Comparison of ENCODE assay signal across 1 cellular context in genomic region chr22:44648821-44649566, GRCh38.
TF ChIP-seq lines count a peak whose summit lies in the region.

No MANE protein-coding gene starts in this region.

TF ChIP-seq in WTC11, 78 proteins besides CTCF, POLR2A, EP300 and RAD21 (continued from another document):
- no peak for TF ChIP-seq PRDM15 (CRISPR knock-in tag; IDR thresholded peaks at IDR 0.05)
- TF ChIP-seq CREM (CRISPR knock-in tag; IDR thresholded peaks at IDR 0.05), result no peak
- TF ChIP-seq E2F1 (CRISPR knock-in tag; IDR thresholded peaks at IDR 0.05), result no peak
